1 cellular context compared by ENCODE assay signal in the genomic region with DNA sequence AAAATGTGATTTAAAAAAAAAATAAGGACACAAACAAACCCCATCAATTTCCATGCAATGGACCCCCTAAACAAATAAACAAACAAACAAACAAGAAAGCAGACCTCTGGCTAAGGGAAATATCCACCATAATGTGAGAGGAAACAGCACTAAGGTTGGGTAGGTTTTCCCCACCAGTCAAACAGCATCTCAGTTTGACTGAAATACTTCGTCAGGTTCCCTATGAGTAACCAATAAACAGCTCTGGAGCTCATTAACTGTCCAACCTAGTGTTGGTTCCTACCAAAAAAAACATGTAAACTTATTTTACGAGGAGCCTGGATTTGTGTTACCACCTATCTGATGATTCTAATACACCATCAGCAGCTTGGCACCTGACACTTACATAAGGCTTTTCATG.
TF ChIP-seq lines count a peak whose summit lies in the region.

No MANE protein-coding gene starts in this region.

TF ChIP-seq in H1, 55 proteins besides CTCF, POLR2A, EP300 and RAD21:
- TF ChIP-seq, protein P1, sequence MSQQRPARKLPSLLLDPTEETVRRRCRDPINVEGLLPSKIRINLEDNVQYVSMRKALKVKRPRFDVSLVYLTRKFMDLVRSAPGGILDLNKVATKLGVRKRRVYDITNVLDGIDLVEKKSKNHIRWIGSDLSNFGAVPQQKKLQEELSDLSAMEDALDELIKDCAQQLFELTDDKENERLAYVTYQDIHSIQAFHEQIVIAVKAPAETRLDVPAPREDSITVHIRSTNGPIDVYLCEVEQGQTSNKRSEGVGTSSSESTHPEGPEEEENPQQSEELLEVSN (IDR thresholded peaks at IDR 0.05), result no peak
- TF ChIP-seq HDAC6 (IDR thresholded peaks at IDR 0.05; ENCODE audit: low read depth, low read length) (no peak), HDAC2 (IDR thresholded peaks at IDR 0.05; ENCODE audit: borderline replicate concordance in 1 of 2, low read depth in 2 of 2, low read length in 2 of 2) (no peak), JUN (IDR thresholded peaks at IDR 0.05; ENCODE audit: low read depth, low read length) (no peak), TAF7 (optimal IDR thresholded peaks at IDR 0.05; ENCODE audit: borderline replicate concordance, low read depth, low read length) (no peak), JUND (IDR thresholded peaks at IDR 0.05; ENCODE audit: low read length) (no peak), GABPA (IDR thresholded peaks at IDR 0.05; ENCODE audit: borderline replicate concordance, insufficient read depth, low read length) (no peak), SUZ12 (IDR thresholded peaks at IDR 0.05; ENCODE audit: low read length) (no peak), RXRA (IDR thresholded peaks at IDR 0.05; ENCODE audit: insufficient read depth, low read depth, low read length) (no peak)
